ENCODE assay signal across 10 cellular contexts in the genomic region with DNA sequence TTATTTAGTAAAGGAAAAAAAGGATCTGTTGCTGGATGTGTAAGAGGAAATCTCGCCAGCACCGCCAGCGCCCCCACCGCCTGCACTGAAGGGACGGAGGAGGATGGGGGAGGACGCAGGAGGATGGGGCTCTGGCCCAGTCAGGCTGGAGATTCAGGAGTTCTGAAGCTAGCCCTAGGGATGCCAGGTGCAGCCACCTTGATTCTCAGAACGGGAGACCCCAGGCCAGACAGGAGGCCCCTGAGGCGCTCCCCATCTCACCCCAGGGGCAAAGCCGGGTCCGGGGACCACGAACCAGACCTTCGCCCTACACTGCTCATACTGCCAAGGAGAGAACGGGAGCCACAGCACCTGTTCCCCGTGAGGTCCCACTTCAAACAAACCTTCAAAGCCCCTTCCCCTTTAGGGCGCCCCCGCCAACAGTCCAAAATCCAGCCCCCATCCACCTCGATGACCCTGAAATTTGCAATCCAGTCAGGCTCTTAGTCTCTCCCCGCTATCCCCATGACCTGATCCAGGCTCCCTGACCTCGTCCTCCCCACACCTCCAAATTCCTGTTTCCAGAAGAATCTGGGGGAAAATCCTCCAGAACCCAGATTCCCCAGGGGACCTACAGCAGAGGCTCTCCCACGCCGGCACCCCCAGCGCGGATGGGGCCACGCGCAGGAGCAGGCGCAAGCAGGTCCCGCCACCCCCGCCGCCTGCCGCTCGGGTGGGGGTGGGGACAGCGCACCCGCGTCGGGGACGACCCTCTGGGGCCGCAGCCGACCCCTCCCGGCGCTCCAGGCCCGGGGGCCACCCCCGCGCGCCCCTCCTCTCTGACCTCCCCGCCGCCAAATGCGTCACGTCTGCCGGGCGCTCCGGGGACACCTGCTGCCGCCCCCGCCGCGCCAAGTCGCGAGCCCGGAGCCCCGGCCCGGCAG. TPM values are rescaled to one million over a fixed set of nuclear protein-coding genes. Genes with fewer than 3 reads are reported as not detected.
DNase-seq lines count a peak whose midpoint lies in the region; ATAC-seq, FAIRE-seq and TF ChIP-seq lines count a peak whose summit lies in the region.
"Had no signal": no experiment of that assay in that cellular context is flagged by ENCODE, and none has a peak within 500 bp of the region (broad histone marks: within the 10 kb centered on the region; RNA-seq: fewer than 3 reads in every experiment).

No MANE protein-coding gene starts in this region.

- no peak overlapping the region for H2BK5ac ChIP-seq in H1 (ENCODE audit: low read depth, low read length)

- H3K27me3 Mint-ChIP-seq in IgD-negative memory B cell, result peaks cover 39% of the 10 kb centered on the region

- WGBS in H1 (ENCODE audit: extremely low coverage in 1 of 2, insufficient coverage in 1 of 2, insufficient read length in 1 of 2, insufficient replicate concordance in 2 of 2, low coverage in 1 of 2, low lambda C conversion rate in 2 of 2, missing lambda C conversion rate in 1 of 2), 2 experiments, result 32% methylated on average over 22 of the region's 60 CpGs; no CpG with 5 or more reads in 1 of the 2 experiments

- no peak overlapping the region for H3K56ac ChIP-seq in H1 (replicated peaks; ENCODE audit: insufficient read length, low read depth, low read length)

- no peak overlapping the region for H3K18ac ChIP-seq in H1 (ENCODE audit: extremely low read depth, low read length)

- H4K91ac ChIP-seq in H1 (replicated peaks; ENCODE audit: insufficient read length, low read length), result no peak overlapping the region

- peak overlapping the region; percentile 65 to 78 for H3K4me2 ChIP-seq in H1 (ENCODE audit: insufficient read depth in 1 of 2, low read depth in 2 of 2, low read length in 2 of 2)

- H4K8ac ChIP-seq in H1 (ENCODE audit: extremely low read depth, insufficient read depth, low read length), result no peak overlapping the region

- no peak for TF ChIP-seq CTCF in H1 (IDR thresholded peaks at IDR 0.05; ENCODE audit: control extremely low read depth in 1 of 3, insufficient read depth in 1 of 3, low read depth in 1 of 3, low read length in 3 of 3)

- peaks cover 4% of the 10 kb centered on the region for H3K36me3 Mint-ChIP-seq in IgD-negative memory B cell

- peaks cover 3% of the 10 kb centered on the region; the same call in 1 of the 2 replicates for H3K23me2 ChIP-seq in H1 (ENCODE audit: low read depth, low read length)

- H3K4me1 ChIP-seq in H1 (replicated peaks in 1 of 4; ENCODE audit: control insufficient read depth in 3 of 4, insufficient read depth in 4 of 4, low read length in 3 of 4), result peaks cover 0 to 14% (median 7%) of the 10 kb centered on the region in 4 experiments; a peak in 5 of 7 replicates
- H3K4me1 ChIP-seq in neuron (ENCODE audit: insufficient read depth, low read length), result peaks cover 3% of the 10 kb centered on the region
- H3K4me1 ChIP-seq: SJCRH30 had no signal

- TF ChIP-seq POLR2A in H1 (IDR thresholded peaks at IDR 0.05; ENCODE audit: control extremely low read depth in 1 of 2, low read depth in 2 of 2, low read length in 2 of 2), result no peak

- H3K36me3 ChIP-seq in H1 (ENCODE audit: control insufficient read depth in 2 of 4, insufficient read depth in 4 of 4, low read length in 3 of 4) (no peaks in the 10 kb centered on the region; a peak in 1 of 8 replicates), neuron (ENCODE audit: insufficient read depth, low read length) (no peaks in the 10 kb centered on the region)
- H3K36me3 ChIP-seq: SJCRH30 had no signal

- H3K4me1 Mint-ChIP-seq in IgD-negative memory B cell, result peaks cover 0 to 6% (median 3%) of the 10 kb centered on the region in 3 donors

- H3K27me3 ChIP-seq in H1 (replicated peaks in 1 of 4; ENCODE audit: control insufficient read depth in 3 of 4, extremely low read depth in 1 of 4, insufficient read depth in 3 of 4, low read length in 3 of 4), result peaks cover 37 to 52% (median 46%) of the 10 kb centered on the region in 4 experiments
- peaks cover 61% of the 10 kb centered on the region for H3K27me3 ChIP-seq in neuron (ENCODE audit: insufficient read depth, low read length)

- no peaks in the 10 kb centered on the region for H4K20me1 ChIP-seq in H1 (replicated peaks in 1 of 2; ENCODE audit: control insufficient read depth in 1 of 2, insufficient read depth in 2 of 2, low read length in 2 of 2)

- H2BK120ac ChIP-seq in H1 (replicated peaks; ENCODE audit: low read depth, low read length), result no peak overlapping the region

- no peak overlapping the region for H4K5ac ChIP-seq in H1 (ENCODE audit: insufficient read length, low read depth, low read length)

- no peak overlapping the region for H2BK12ac ChIP-seq in H1 (ENCODE audit: low read depth, low read length)

- H3K4ac ChIP-seq in H1 (replicated peaks; ENCODE audit: insufficient read length, low read depth, low read length), result no peak overlapping the region

- H3K23ac ChIP-seq in H1 (ENCODE audit: insufficient read length), result no peak overlapping the region

- no peak overlapping the region for H3K14ac ChIP-seq in H1 (ENCODE audit: insufficient read length)

- no peak overlapping the region for H2BK20ac ChIP-seq in H1 (ENCODE audit: low read length)

- no peak overlapping the region for H3K27ac ChIP-seq in H1 (ENCODE audit: low read depth, low read length)
- H3K27ac ChIP-seq: SJCRH30 had no signal

- no peak overlapping the region for H2AK5ac ChIP-seq in H1 (ENCODE audit: low read depth, low read length)

- peaks cover 0 to 1% (median 0%) of the 10 kb centered on the region in 3 donors for H3K9me3 Mint-ChIP-seq in IgD-negative memory B cell

- no peak overlapping the region for H3K9ac ChIP-seq in H1 (replicated peaks in 1 of 4; ENCODE audit: extremely low read depth in 1 of 4, low read depth in 3 of 4, low read length in 3 of 4)

- POLR2A ChIA-PET in H1 (lab: Charles Lee; ENCODE audit: partially characterized antibody), result no interaction called here

- H2AFZ ChIP-seq in H1 (ENCODE audit: low read length), result no peak overlapping the region
- H2AFZ ChIP-seq in neuron (ENCODE audit: low read depth, low read length), result peak overlapping the region; percentile 51

- peak overlapping the region; percentile 16 to 59 (median 28); a peak in 5 of 8 replicates for H3K4me3 ChIP-seq in H1 (ENCODE audit: extremely low read depth in 1 of 4, insufficient read depth in 2 of 4, low read depth in 3 of 4, low read length in 4 of 4)
- peak overlapping the region; percentile 44 for H3K4me3 ChIP-seq in neuron (ENCODE audit: low read length)
- H3K4me3 ChIP-seq: SJCRH30 had no signal

- TF ChIP-seq RAD21 in H1 (IDR thresholded peaks at IDR 0.05 in 1 of 2, conservative IDR thresholded peaks at IDR 0.05 in 1 of 2; ENCODE audit: low read depth in 2 of 2, low read length in 2 of 2), result no peak

- DNase-seq in COR-L47 (lab: John Stamatoyannopoulos, UW) (peak; percentile 27), H1 (ENCODE audit: low read depth in 1 of 2, low spot score in 2 of 2) (peak in 1 of 2 experiments; percentile 58), NOMO-1 treated with DMSO at 0.1 percent for 48 hours (lab: John Stamatoyannopoulos, UW; ENCODE audit: unreplicated experiment) (no peak), NCI-H82 treated with DMSO at 0.1 percent for 48 hours (lab: John Stamatoyannopoulos, UW; ENCODE audit: unreplicated experiment) (no peak)
- DNase-seq: SJCRH30 had no signal

- CTCF ChIA-PET in H1 (lab: Charles Lee; ENCODE audit: partially characterized antibody), result interaction anchor here (1.2 to 1.6 kb wide), 2 partner anchors 10 to 84 kb away, joined by 3 to 5 read pairs; no protein-coding TSS in a partner anchor

- H3K79me1 ChIP-seq in H1 (ENCODE audit: low read depth, low read length), result no peaks in the 10 kb centered on the region

- no peaks in the 10 kb centered on the region for H3K79me2 ChIP-seq in H1 (ENCODE audit: control insufficient read depth in 1 of 2, insufficient read depth in 2 of 2, low read length in 2 of 2)

- H3K9me3 ChIP-seq in H1 (ENCODE audit: insufficient read depth in 2 of 2, low read depth in 1 of 2, low read length in 1 of 2) (no peaks in the 10 kb centered on the region), neuron (ENCODE audit: low read length) (no peaks in the 10 kb centered on the region)
- H3K9me3 ChIP-seq: SJCRH30 had no signal

- no peak for TF ChIP-seq EP300 in H1 (IDR thresholded peaks at IDR 0.05; ENCODE audit: borderline replicate concordance in 1 of 2, low read depth in 2 of 2, low read length in 2 of 2)

- FAIRE-seq in H1 (lab: Jason Lieb, UNC), result no peak

- H3K4me3 Mint-ChIP-seq in IgD-negative memory B cell, result peak overlapping the region; percentile 35 to 91 (median 70)

- peak overlapping the region in 1 of 3 donors; percentile 78 for H3K27ac Mint-ChIP-seq in IgD-negative memory B cell
- H3K27ac Mint-ChIP-seq: activated naive CD4-positive, alpha-beta T cell treated with anti-CD3 and anti-CD28 coated beads, Interleukin-2, amount 50 U/mL, for 72 hours had no signal

- no peak for ATAC-seq in HG02798 (IDR thresholded peaks at IDR 0.05; ENCODE audit: poor library complexity, unreplicated experiment)
- no peak for ATAC-seq in HG02840 (IDR thresholded peaks at IDR 0.05; ENCODE audit: low FRiP score, unreplicated experiment)

- H2BK15ac ChIP-seq in H1 (ENCODE audit: low read length), result no peak overlapping the region

TF ChIP-seq in H1, 55 proteins besides CTCF, POLR2A, EP300 and RAD21:
- TF ChIP-seq SUZ12 (IDR thresholded peaks at IDR 0.05; ENCODE audit: low read length), result peak; percentile 83
- TF ChIP-seq TAF1 (IDR thresholded peaks at IDR 0.05; ENCODE audit: low read depth, low read length), result no peak
- peak; percentile 88 for TF ChIP-seq EZH2 (IDR thresholded peaks at IDR 0.05; ENCODE audit: low read depth, low read length, severe bottlenecking)
TF ChIP-seq in H1: peak in this region for 2.

RNA-seq across cellular contexts. Expression of gene CAMK2B, which starts 0.9 kb away (rescaled TPM):
- polyA plus RNA-seq in IgD-negative memory B cell, result not detected
- total RNA-seq in H1 (2021; fragmentation: NEBNext Ultra II Directional; extraction: Animal tissue kit (Norgen Biotek cat#: 25700)), result 0.15 and 0.17 TPM in 2 replicates
- 0.05 and 0.14 TPM in 2 replicates for polyA plus RNA-seq in H1 (2011; rRNA removed)
- polyA plus RNA-seq in H1 (2011; cell fraction: cytosol; rRNA removed), result 0.39 TPM
- polyA plus RNA-seq in H1 (2011; cell fraction: nucleus; rRNA removed), result 0.23 TPM
- 0.04 to 0.09 TPM (median 0.09 TPM) in 3 of 4 replicates, not detected in the other for polyA plus RNA-seq in H1 (2012, experiment 1 of 2)
- not detected for polyA plus RNA-seq in H1 (2012, experiment 2 of 2)
- polyA plus RNA-seq in H1 (2013, experiment 1 of 2), result 0.02 TPM
- polyA plus RNA-seq in H1 (2013, experiment 2 of 2), result 0.02 TPM
- polyA minus RNA-seq in H1 (2011; rRNA and poly(A)+ RNA removed), result not detected in 2 replicates
- not detected for polyA minus RNA-seq in H1 (2011; cell fraction: cytosol; rRNA and poly(A)+ RNA removed)
- polyA minus RNA-seq in H1 (2011; cell fraction: nucleus; rRNA and poly(A)+ RNA removed), result not detected
